In genomic region chr2:174344716-174345472, GRCh38 we compare ENCODE assay signal across 7 cellular contexts. TPM values are rescaled to one million over a fixed set of nuclear protein-coding genes. Genes with fewer than 3 reads are reported as not detected.
DNase-seq lines count a peak whose midpoint lies in the region; ATAC-seq, FAIRE-seq and TF ChIP-seq lines count a peak whose summit lies in the region.

No MANE protein-coding gene starts in this region.

- H3K9me3 Mint-ChIP-seq in nephron progenitor cell: no peaks in the 10 kb centered on the region

- no peak for ATAC-seq in HG03571 (IDR thresholded peaks at IDR 0.05; ENCODE audit: unreplicated experiment)
- no peak for ATAC-seq in GM19035 (IDR thresholded peaks at IDR 0.05; ENCODE audit: unreplicated experiment)

- intact Hi-C loops in vagina (cut with DNase I): no loop called here

- H3K4me1 ChIP-seq in vagina: peaks cover 29% of the 10 kb centered on the region

- no peak overlapping the region for H3K27ac Mint-ChIP-seq in nephron progenitor cell

- peak; percentile 88 for FAIRE-seq in G401.6 (lab: Jason Lieb, UNC)

- no peak overlapping the region for H3K4me3 ChIP-seq in vagina

- peaks cover 20% of the 10 kb centered on the region for H3K36me3 Mint-ChIP-seq in nephron progenitor cell (ENCODE audit: low read depth)

- H3K4me1 Mint-ChIP-seq in nephron progenitor cell: peaks cover 36% of the 10 kb centered on the region

- no peak overlapping the region for H3K27ac ChIP-seq in vagina

- peak overlapping the region; percentile 83 for H3K4me3 Mint-ChIP-seq in nephron progenitor cell

- H3K27me3 Mint-ChIP-seq in nephron progenitor cell (ENCODE audit: low read depth, poor library complexity): peaks cover 64% of the 10 kb centered on the region

- no peaks in the 10 kb centered on the region for H3K9me3 ChIP-seq in vagina

- TF ChIP-seq POLR2A in vagina (IDR thresholded peaks at IDR 0.05): no peak

- H3K27me3 ChIP-seq in vagina: peaks cover 18% of the 10 kb centered on the region

- TF ChIP-seq CTCF in nephron progenitor cell (IDR thresholded peaks at IDR 0.05) (peak; percentile 50), vagina (IDR thresholded peaks at IDR 0.05) (no peak)

- peak; percentile 78 for DNase-seq in NAMALWA (ENCODE audit: low spot score)
- peak; percentile 40 for DNase-seq in amniotic epithelial cell (ENCODE audit: low read depth)
- peak; percentile 14 for DNase-seq in nephron progenitor cell
- no peak for DNase-seq in vagina (ENCODE audit: extremely low spot score in 2 of 2)

- H3K36me3 ChIP-seq in vagina: peaks cover 0 to 19% of the 10 kb centered on the region in 2 donors

RNA-seq across cellular contexts. Expression of gene SP9, which starts 10.1 kb away (rescaled TPM):
- not detected for total RNA-seq in vagina

RNA-seq across cellular contexts. Expression of gene SCRN3, which starts 50.6 kb away (rescaled TPM):
- total RNA-seq in vagina: 15.7 TPM

Comparison
In these comparisons a context has a peak if more than half of its experiments do, and no peak if none do; other contexts are left out.
1. DNase-seq: peak in NAMALWA (single experiment), amniotic epithelial cell (single experiment) and nephron progenitor cell (single experiment); none in vagina (0 of 2).